ENCODE assay signal across 10 cellular contexts in genomic region chr9:99025616-99026270, GRCh38.
"Had no signal": no experiment of that assay in that cellular context is flagged by ENCODE, and none has a peak within 500 bp of the region (broad histone marks: within the 10 kb centered on the region; RNA-seq: fewer than 3 reads in every experiment).

No MANE protein-coding gene starts in this region.

- H3K27ac ChIP-seq: heart left ventricle, left lung, neural progenitor cell, pancreas, VCaP had no signal

- H3K4me2 ChIP-seq: neural progenitor cell had no signal

- H3K9me3 ChIP-seq: heart left ventricle, left lung, pancreas had no signal

- H3K36me3 Mint-ChIP-seq: neural progenitor cell had no signal

- ATAC-seq: heart left ventricle, left lung, pancreas had no signal

- H3K4me1 Mint-ChIP-seq: neural progenitor cell had no signal

- H3K4me3 ChIP-seq: heart left ventricle, left lung, neural progenitor cell, pancreas had no signal

- H3K9me3 Mint-ChIP-seq: neural progenitor cell had no signal

- H3K27ac Mint-ChIP-seq: neural progenitor cell had no signal

- H3K27me3 ChIP-seq: neural progenitor cell, pancreas had no signal

- H3K4me3 Mint-ChIP-seq: neural progenitor cell had no signal

- H3K4me1 ChIP-seq: neural progenitor cell, pancreas had no signal

- H2AFZ ChIP-seq: neural progenitor cell had no signal

- H3K36me3 ChIP-seq: left lung, neural progenitor cell, pancreas had no signal

- DNase-seq: activated CD4-positive, alpha-beta T cell treated with anti-CD3 and anti-CD28 coated beads for 4 hours; activated gamma-delta T cell treated with Interleukin-2 at 50 U/mL for 16 hours; foreskin melanocyte; heart left ventricle; left lung; mesendoderm; pancreas; stimulated activated CD4-positive, alpha-beta T cell treated with anti-CD3 and anti-CD28 coated beads, Interleukin-4, amount 100 ng/mL, for 1 hour had no signal
